ENCODE assay signal across 9 cellular contexts in genomic region chr11:11841121-11841604, GRCh38. TPM values are rescaled to one million over a fixed set of nuclear protein-coding genes. Genes with fewer than 3 reads are reported as not detected.
DNase-seq lines count a peak whose midpoint lies in the region; ATAC-seq and TF ChIP-seq lines count a peak whose summit lies in the region.
"Had no signal": no experiment of that assay in that cellular context is flagged by ENCODE, and none has a peak within 500 bp of the region (broad histone marks: within the 10 kb centered on the region; RNA-seq: fewer than 3 reads in every experiment).

No MANE protein-coding gene starts in this region.

- H3K79me2 ChIP-seq in GM23338 (replicated peaks; ENCODE audit: insufficient read depth), result peaks cover 37% of the 10 kb centered on the region

- no peak overlapping the region for H3K4me3 Mint-ChIP-seq in GM23338
- H3K4me3 Mint-ChIP-seq: dendritic cell treated with granulocyte-macrophage colony-stimulating factor and Interleukin-4, amounts not matched to agents 40 ng/mL and 50 ng/mL, for 4 days had no signal

- H3K9me2 ChIP-seq in GM23338 (ENCODE audit: insufficient read depth), result no peaks in the 10 kb centered on the region

- H3F3A ChIP-seq in GM23338 (replicated peaks; ENCODE audit: low read depth), result no peaks in the 10 kb centered on the region

- peaks cover 27% of the 10 kb centered on the region for H4K20me1 ChIP-seq in GM23338 (replicated peaks; ENCODE audit: insufficient read depth)

- H3K9me3 ChIP-seq in skeletal muscle tissue (ENCODE audit: control insufficient read depth in 3 of 3, low read length in 3 of 3), result no peaks in the 10 kb centered on the region

- H3K27me3 ChIP-seq in GM23338 (ENCODE audit: insufficient read depth) (no peaks in the 10 kb centered on the region), skeletal muscle tissue (ENCODE audit: control insufficient read depth in 3 of 3, insufficient read depth in 3 of 3, low read length in 3 of 3) (no peaks in the 10 kb centered on the region)

- DNase-seq in NCI-H510A treated with DMSO at 0.1 percent for 48 hours (lab: John Stamatoyannopoulos, UW), result peak; percentile 47
- no peak for DNase-seq in NCI-H510A (lab: John Stamatoyannopoulos, UW)
- peak; percentile 52 for DNase-seq in GM23338 (ENCODE audit: low spot score)
- DNase-seq in NCI-H1092 (lab: John Stamatoyannopoulos, UW), result peak; percentile 49
- DNase-seq in hypothalamus (lab: John Stamatoyannopoulos, UW), result peak in 39 of 51 donors; percentile 19 to 92 (median 66)
- no peak for DNase-seq in germinal center (ENCODE audit: low spot score)

- H3K36me3 Mint-ChIP-seq in GM23338 (ENCODE audit: low read depth), result no peaks in the 10 kb centered on the region

- peak overlapping the region; percentile 95 for H3K27ac Mint-ChIP-seq in GM23338
- H3K27ac Mint-ChIP-seq: dendritic cell treated with granulocyte-macrophage colony-stimulating factor and Interleukin-4, amounts not matched to agents 40 ng/mL and 50 ng/mL, for 4 days had no signal

- H3K4me1 ChIP-seq in GM23338 (ENCODE audit: insufficient read depth), result peaks cover 36% of the 10 kb centered on the region
- H3K4me1 ChIP-seq in skeletal muscle tissue (ENCODE audit: control insufficient read depth in 3 of 3, insufficient read depth in 3 of 3, low read length in 3 of 3), result peaks cover 16 to 34% (median 20%) of the 10 kb centered on the region in 3 donors

- H3K4me2 ChIP-seq in GM23338, result peak overlapping the region; percentile 86

- H3K36me3 ChIP-seq in GM23338 (ENCODE audit: insufficient read depth) (no peaks in the 10 kb centered on the region), skeletal muscle tissue (ENCODE audit: control insufficient read depth in 3 of 3, insufficient read depth in 3 of 3, low read length in 3 of 3) (no peaks in the 10 kb centered on the region)

- peak; percentile 53 for ATAC-seq in GM23338

- peaks cover 5% of the 10 kb centered on the region for H3K27me3 Mint-ChIP-seq in GM23338 (ENCODE audit: insufficient read depth, low read depth, poor library complexity)

- H3K4me3 ChIP-seq in GM23338 (peak overlapping the region; percentile 86), skeletal muscle tissue (ENCODE audit: low read length in 3 of 3) (peak overlapping the region; percentile 86 to 91 (median 86))

- H3K9ac ChIP-seq in skeletal muscle tissue (ENCODE audit: low read depth in 1 of 3, low read length in 3 of 3), result peak overlapping the region; percentile 95 to 99 (median 96)

- H3K4me1 Mint-ChIP-seq in GM23338, result peaks cover 17% of the 10 kb centered on the region

- H3K27ac ChIP-seq in GM23338 (ENCODE audit: low read depth) (peak overlapping the region; percentile 90), angular gyrus (ENCODE audit: low read depth, low read length) (peak overlapping the region; percentile 98), skeletal muscle tissue (ENCODE audit: low read depth, low read length) (peak overlapping the region; percentile 99)

- H3K9me3 Mint-ChIP-seq in GM23338, result no peaks in the 10 kb centered on the region
- H3K9me3 Mint-ChIP-seq: dendritic cell treated with granulocyte-macrophage colony-stimulating factor and Interleukin-4, amounts not matched to agents 40 ng/mL and 50 ng/mL, for 4 days had no signal

- TF ChIP-seq CTCF in GM23338 (conservative IDR thresholded peaks at IDR 0.05; ENCODE audit: low read depth in 2 of 2), result no peak

- peak overlapping the region; percentile 93 for H2AFZ ChIP-seq in GM23338

TF ChIP-seq in GM23338, 12 proteins besides CTCF, POLR2A, EP300 and RAD21 (continues in another document):
- TF ChIP-seq NANOG (IDR thresholded peaks at IDR 0.05; ENCODE audit: borderline replicate concordance) (no peak), POLR2AphosphoS5 (IDR thresholded peaks at IDR 0.05; ENCODE audit: low read depth) (no peak; the same call in 1 of the 2 replicates), EZH2 (IDR thresholded peaks at IDR 0.05; ENCODE audit: low read depth, unreplicated experiment) (no peak), EZH2phosphoT487 (IDR thresholded peaks at IDR 0.05; ENCODE audit: unreplicated experiment) (no peak), ZNF114 (CRISPR knock-in tag; IDR thresholded peaks at IDR 0.05) (no peak), CREB1 (CRISPR knock-in tag; IDR thresholded peaks at IDR 0.05; ENCODE audit: low read depth) (no peak), ZNF331 (CRISPR knock-in tag; IDR thresholded peaks at IDR 0.05; ENCODE audit: low read depth) (no peak)
- TF ChIP-seq, protein P1, sequence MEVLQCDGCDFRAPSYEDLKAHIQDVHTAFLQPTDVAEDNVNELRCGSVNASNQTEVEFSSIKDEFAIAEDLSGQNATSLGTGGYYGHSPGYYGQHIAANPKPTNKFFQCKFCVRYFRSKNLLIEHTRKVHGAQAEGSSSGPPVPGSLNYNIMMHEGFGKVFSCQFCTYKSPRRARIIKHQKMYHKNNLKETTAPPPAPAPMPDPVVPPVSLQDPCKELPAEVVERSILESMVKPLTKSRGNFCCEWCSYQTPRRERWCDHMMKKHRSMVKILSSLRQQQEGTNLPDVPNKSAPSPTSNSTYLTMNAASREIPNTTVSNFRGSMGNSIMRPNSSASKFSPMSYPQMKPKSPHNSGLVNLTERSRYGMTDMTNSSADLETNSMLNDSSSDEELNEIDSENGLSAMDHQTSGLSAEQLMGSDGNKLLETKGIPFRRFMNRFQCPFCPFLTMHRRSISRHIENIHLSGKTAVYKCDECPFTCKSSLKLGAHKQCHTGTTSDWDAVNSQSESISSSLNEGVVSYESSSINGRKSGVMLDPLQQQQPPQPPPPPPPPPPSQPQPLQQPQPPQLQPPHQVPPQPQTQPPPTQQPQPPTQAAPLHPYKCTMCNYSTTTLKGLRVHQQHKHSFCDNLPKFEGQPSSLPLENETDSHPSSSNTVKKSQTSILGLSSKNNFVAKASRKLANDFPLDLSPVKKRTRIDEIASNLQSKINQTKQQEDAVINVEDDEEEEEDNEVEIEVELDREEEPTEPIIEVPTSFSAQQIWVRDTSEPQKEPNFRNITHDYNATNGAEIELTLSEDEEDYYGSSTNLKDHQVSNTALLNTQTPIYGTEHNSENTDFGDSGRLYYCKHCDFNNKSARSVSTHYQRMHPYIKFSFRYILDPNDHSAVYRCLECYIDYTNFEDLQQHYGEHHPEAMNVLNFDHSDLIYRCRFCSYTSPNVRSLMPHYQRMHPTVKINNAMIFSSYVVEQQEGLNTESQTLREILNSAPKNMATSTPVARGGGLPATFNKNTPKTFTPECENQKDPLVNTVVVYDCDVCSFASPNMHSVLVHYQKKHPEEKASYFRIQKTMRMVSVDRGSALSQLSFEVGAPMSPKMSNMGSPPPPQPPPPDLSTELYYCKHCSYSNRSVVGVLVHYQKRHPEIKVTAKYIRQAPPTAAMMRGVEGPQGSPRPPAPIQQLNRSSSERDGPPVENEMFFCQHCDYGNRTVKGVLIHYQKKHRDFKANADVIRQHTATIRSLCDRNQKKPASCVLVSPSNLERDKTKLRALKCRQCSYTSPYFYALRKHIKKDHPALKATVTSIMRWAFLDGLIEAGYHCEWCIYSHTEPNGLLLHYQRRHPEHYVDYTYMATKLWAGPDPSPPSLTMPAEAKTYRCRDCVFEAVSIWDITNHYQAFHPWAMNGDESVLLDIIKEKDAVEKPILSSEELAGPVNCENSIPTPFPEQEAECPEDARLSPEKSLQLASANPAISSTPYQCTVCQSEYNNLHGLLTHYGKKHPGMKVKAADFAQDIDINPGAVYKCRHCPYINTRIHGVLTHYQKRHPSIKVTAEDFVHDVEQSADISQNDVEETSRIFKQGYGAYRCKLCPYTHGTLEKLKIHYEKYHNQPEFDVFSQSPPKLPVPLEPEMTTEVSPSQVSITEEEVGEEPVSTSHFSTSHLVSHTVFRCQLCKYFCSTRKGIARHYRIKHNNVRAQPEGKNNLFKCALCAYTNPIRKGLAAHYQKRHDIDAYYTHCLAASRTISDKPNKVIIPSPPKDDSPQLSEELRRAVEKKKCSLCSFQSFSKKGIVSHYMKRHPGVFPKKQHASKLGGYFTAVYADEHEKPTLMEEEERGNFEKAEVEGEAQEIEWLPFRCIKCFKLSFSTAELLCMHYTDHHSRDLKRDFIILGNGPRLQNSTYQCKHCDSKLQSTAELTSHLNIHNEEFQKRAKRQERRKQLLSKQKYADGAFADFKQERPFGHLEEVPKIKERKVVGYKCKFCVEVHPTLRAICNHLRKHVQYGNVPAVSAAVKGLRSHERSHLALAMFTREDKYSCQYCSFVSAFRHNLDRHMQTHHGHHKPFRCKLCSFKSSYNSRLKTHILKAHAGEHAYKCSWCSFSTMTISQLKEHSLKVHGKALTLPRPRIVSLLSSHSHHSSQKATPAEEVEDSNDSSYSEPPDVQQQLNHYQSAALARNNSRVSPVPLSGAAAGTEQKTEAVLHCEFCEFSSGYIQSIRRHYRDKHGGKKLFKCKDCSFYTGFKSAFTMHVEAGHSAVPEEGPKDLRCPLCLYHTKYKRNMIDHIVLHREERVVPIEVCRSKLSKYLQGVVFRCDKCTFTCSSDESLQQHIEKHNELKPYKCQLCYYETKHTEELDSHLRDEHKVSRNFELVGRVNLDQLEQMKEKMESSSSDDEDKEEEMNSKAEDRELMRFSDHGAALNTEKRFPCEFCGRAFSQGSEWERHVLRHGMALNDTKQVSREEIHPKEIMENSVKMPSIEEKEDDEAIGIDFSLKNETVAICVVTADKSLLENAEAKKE (CRISPR knock-in tag; IDR thresholded peaks at IDR 0.05), result no peak

RNA-seq across cellular contexts. Expression of gene USP47, which starts 0.6 kb away (rescaled TPM):
- 32.1 and 36.7 TPM in 2 replicates for total RNA-seq in GM23338 (2014; rRNA removed; shearing (Covaris generic))
- polyA plus RNA-seq in GM23338 (2016; fragmentation: Nextera tagmentation; extraction: Ambion mirVana), result 15.5 and 16.3 TPM in 2 replicates
- 69.4 TPM for total RNA-seq in skeletal muscle tissue

Comparison
In these comparisons a context has a peak if more than half of its experiments do, and no peak if none do; other contexts are left out.
1. DNase-seq: peak in NCI-H510A treated with DMSO at 0.1 percent for 48 hours (single experiment), GM23338 (single experiment), NCI-H1092 (single experiment) and hypothalamus (39 of 51); none in NCI-H510A (single experiment) and germinal center (single experiment).
2. Peak in every context shown above with its lines, with median percentiles within 50 percentile points of each other: H3K27ac ChIP-seq.